In the genomic region with DNA sequence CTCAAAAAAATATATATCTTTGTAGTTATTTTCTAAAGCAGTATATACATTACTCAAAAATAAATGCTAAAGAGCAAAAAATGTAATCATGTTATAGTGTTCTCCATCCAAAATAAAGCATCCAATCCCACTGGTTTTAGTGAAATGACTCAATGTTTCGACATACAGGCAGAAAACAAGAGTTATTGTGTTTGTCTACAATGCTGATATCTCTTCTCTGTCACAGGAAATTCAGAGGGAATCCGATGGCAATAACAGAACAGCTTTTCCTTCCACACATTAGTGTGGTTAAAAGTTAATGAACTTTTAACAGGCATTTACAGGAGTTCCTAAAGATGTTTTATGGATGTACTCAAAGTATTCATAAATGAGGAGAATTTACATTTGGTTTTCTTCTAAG, we compare ENCODE assay signal across 21 cellular contexts. TPM values are rescaled to one million over a fixed set of nuclear protein-coding genes. Genes with fewer than 3 reads are reported as not detected.
DNase-seq lines count a peak whose midpoint lies in the region; ATAC-seq, FAIRE-seq and TF ChIP-seq lines count a peak whose summit lies in the region.
"Had no signal": no experiment of that assay in that cellular context is flagged by ENCODE, and none has a peak within 500 bp of the region (broad histone marks: within the 10 kb centered on the region; RNA-seq: fewer than 3 reads in every experiment).

No MANE protein-coding gene starts in this region.

- H3K4me3 ChIP-seq in fibroblast of the aortic adventitia (ENCODE audit: low read depth, low read length): no peak overlapping the region
- H3K4me3 ChIP-seq: GM12878, GM23338, K562 had no signal

- peak; percentile 26 for FAIRE-seq in HTR-8/SVneo (lab: Jason Lieb, UNC)
- FAIRE-seq: GM12878, K562 had no signal

- TF ChIP-seq CTCF in fibroblast of the aortic adventitia (IDR thresholded peaks at IDR 0.05; ENCODE audit: insufficient read depth, low read length) (no peak), GM10266 (IDR thresholded peaks at IDR 0.05; ENCODE audit: control insufficient read depth, insufficient read depth, low read depth, missing control alignments) (no peak)

- DNase-seq in HTR-8/SVneo (ENCODE audit: insufficient read length, low spot score) (no peak), amniotic epithelial cell (ENCODE audit: low read depth) (peak; percentile 29), fibroblast of the aortic adventitia (ENCODE audit: low read depth) (peak; percentile 7), GM10266 (ENCODE audit: extremely low spot score) (no peak)
- DNase-seq in effector CD4-positive, alpha-beta T cell: no peak
- DNase-seq: ACHN; BE2C; C1 segment of cervical spinal cord; CD4-positive, CD25-positive, alpha-beta regulatory T cell; CD8-positive, alpha-beta memory T cell; DMS79 treated with DMSO at 0.1 percent for 48 hours; GF-D8; H7; HFFc6; IMR-90 had no signal

- ATAC-seq in GM19463 (IDR thresholded peaks at IDR 0.05; ENCODE audit: unreplicated experiment) (no peak), GM19397 (IDR thresholded peaks at IDR 0.05; ENCODE audit: unreplicated experiment) (no peak)
- ATAC-seq: GM12878, GM23338, HCT116, K562 had no signal

RNA-seq across cellular contexts. Expression of gene TTC33, which starts 12.0 kb away (rescaled TPM):
- total RNA-seq in fibroblast of the aortic adventitia (ENCODE audit: low replicate concordance): 13.7 and 15.9 TPM in 2 replicates

RNA-seq across cellular contexts. Expression of gene PRKAA1, which starts 54.4 kb away (rescaled TPM):
- total RNA-seq in fibroblast of the aortic adventitia (ENCODE audit: low replicate concordance): 115 and 154 TPM in 2 replicates

Comparison
In these comparisons a context has a peak if more than half of its experiments do, and no peak if none do; other contexts are left out.
1. DNase-seq: peak in amniotic epithelial cell (single experiment) and fibroblast of the aortic adventitia (single experiment); none in HTR-8/SVneo (single experiment), GM10266 (single experiment) and effector CD4-positive, alpha-beta T cell (single experiment).